Comparison of ENCODE assay signal across 9 cellular contexts in the genomic region with DNA sequence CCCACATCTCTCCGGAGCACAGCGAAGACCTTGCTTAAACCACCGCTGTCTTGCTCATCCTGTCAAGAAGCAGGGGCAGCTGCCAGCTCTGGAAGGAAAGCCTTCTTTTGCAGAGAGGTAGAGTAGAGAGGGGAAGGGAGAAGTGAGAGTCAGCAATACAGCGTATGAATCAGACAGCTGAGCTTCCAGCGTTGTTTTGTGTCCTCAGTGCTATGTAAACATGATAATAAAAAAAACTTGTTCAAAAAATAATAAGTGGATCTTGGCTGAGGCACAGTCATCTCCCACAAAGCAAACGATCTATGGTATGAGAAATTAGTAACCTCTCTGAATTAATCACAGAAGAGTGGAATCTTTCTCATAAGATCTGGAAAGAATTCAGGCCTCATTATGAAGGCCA. TPM values are rescaled to one million over a fixed set of nuclear protein-coding genes. Genes with fewer than 3 reads are reported as not detected.
DNase-seq lines count a peak whose midpoint lies in the region; ATAC-seq and TF ChIP-seq lines count a peak whose summit lies in the region.
"Had no signal": no experiment of that assay in that cellular context is flagged by ENCODE, and none has a peak within 500 bp of the region (broad histone marks: within the 10 kb centered on the region; RNA-seq: fewer than 3 reads in every experiment).

No MANE protein-coding gene starts in this region.

- peak; percentile 10 for DNase-seq in activated CD4-positive, alpha-beta T cell treated with anti-CD3 and anti-CD28 coated beads for 36 hours
- no peak for DNase-seq in activated CD4-positive, alpha-beta T cell treated with anti-CD3 and anti-CD28 coated beads for 4 hours
- DNase-seq in NOMO-1 treated with dmso at 0.1 percent for 144 hours (lab: John Stamatoyannopoulos, UW; ENCODE audit: unreplicated experiment) (peak; percentile 45), fibroblast of the aortic adventitia (ENCODE audit: low read depth) (peak; percentile 47), stromal cell of bone marrow (ENCODE audit: low read depth) (peak; percentile 54), cortex of kidney (lab: John Stamatoyannopoulos, UW) (no peak)

- peak overlapping the region; percentile 12 for H3K27ac Mint-ChIP-seq in activated CD4-positive, alpha-beta T cell treated with anti-CD3 and anti-CD28 coated beads for 36 hours

- H3K36me3 Mint-ChIP-seq in activated CD4-positive, alpha-beta T cell treated with anti-CD3 and anti-CD28 coated beads for 36 hours (ENCODE audit: low read depth): no peaks in the 10 kb centered on the region

- TF ChIP-seq POLR2A in GM18505 (IDR thresholded peaks at IDR 0.05; ENCODE audit: borderline replicate concordance, extremely low read depth, insufficient read depth, insufficient read length): no peak

- TF ChIP-seq CTCF in fibroblast of the aortic adventitia (IDR thresholded peaks at IDR 0.05; ENCODE audit: insufficient read depth, low read length): no peak

- CTCF ChIA-PET in activated CD4-positive, alpha-beta T cell treated with anti-CD3 and anti-CD28 coated beads for 36 hours (lab: Charles Lee): interaction anchor here (0.6 to 1.2 kb wide), 2 partner anchors 36 to 663 kb away, joined by 3 read pairs; no protein-coding TSS in a partner anchor

- POLR2A ChIA-PET in activated CD4-positive, alpha-beta T cell treated with anti-CD3 and anti-CD28 coated beads for 36 hours (lab: Charles Lee): interaction anchor here (0.6 kb wide), 1 partner anchor 27 kb away, joined by 3 read pairs; no protein-coding TSS in a partner anchor

- intact Hi-C loops in activated CD4-positive, alpha-beta T cell treated with anti-CD3 and anti-CD28 coated beads for 36 hours (cut with DNase I, micrococcal nuclease): loop anchor here in 1 of 2 experiments (1.0 kb wide), 1 partner anchor 162 kb away; no protein-coding TSS in a partner anchor

- peaks cover 2% of the 10 kb centered on the region for H3K27me3 Mint-ChIP-seq in activated CD4-positive, alpha-beta T cell treated with anti-CD3 and anti-CD28 coated beads for 36 hours

- peaks cover 29% of the 10 kb centered on the region for H3K4me1 Mint-ChIP-seq in activated CD4-positive, alpha-beta T cell treated with anti-CD3 and anti-CD28 coated beads for 36 hours

- ATAC-seq in activated CD4-positive, alpha-beta T cell treated with anti-CD3 and anti-CD28 coated beads for 36 hours: peak; percentile 76
- ATAC-seq in GM18505 (IDR thresholded peaks at IDR 0.05; ENCODE audit: unreplicated experiment) (no peak), GM18517 (IDR thresholded peaks at IDR 0.05; ENCODE audit: unreplicated experiment) (no peak)

- no peaks in the 10 kb centered on the region for H3K9me3 Mint-ChIP-seq in activated CD4-positive, alpha-beta T cell treated with anti-CD3 and anti-CD28 coated beads for 36 hours (ENCODE audit: low read depth)

- no peak overlapping the region for H3K4me3 Mint-ChIP-seq in activated CD4-positive, alpha-beta T cell treated with anti-CD3 and anti-CD28 coated beads for 36 hours

- no peak overlapping the region for H3K4me3 ChIP-seq in fibroblast of the aortic adventitia (ENCODE audit: low read depth, low read length)

RNA-seq across cellular contexts. Expression of a gene that starts 29.7 kb away (rescaled TPM):
- total RNA-seq in activated CD4-positive, alpha-beta T cell treated with anti-CD3 and anti-CD28 coated beads for 36 hours: under 1 TPM; 0.40 to 0.43 TPM
- 2.0 and 5.6 TPM in 2 replicates for total RNA-seq in fibroblast of the aortic adventitia (ENCODE audit: low replicate concordance)
- total RNA-seq: activated CD8-positive, alpha-beta memory T cell treated with anti-CD3 and anti-CD28 coated beads for 36 hours had no signal

Comparison
In these comparisons a context has a peak if more than half of its experiments do, and no peak if none do; other contexts are left out.
1. DNase-seq: peak in activated CD4-positive, alpha-beta T cell treated with anti-CD3 and anti-CD28 coated beads for 36 hours (single experiment), NOMO-1 treated with dmso at 0.1 percent for 144 hours (single experiment), fibroblast of the aortic adventitia (single experiment) and stromal cell of bone marrow (single experiment); none in activated CD4-positive, alpha-beta T cell treated with anti-CD3 and anti-CD28 coated beads for 4 hours (0 of 2) and cortex of kidney (single experiment).